Comparison of ENCODE assay signal across 37 cellular contexts in genomic region chr18:60383865-60384264, GRCh38. TPM values are rescaled to one million over a fixed set of nuclear protein-coding genes. Genes with fewer than 3 reads are reported as not detected.
A peak's percentile ranks its signal among the peaks of the same experiment; 100 is the strongest.
DNase-seq lines count a peak whose midpoint lies in the region; ATAC-seq, FAIRE-seq and TF ChIP-seq lines count a peak whose summit lies in the region.
"Had no signal": no experiment of that assay in that cellular context is flagged by ENCODE, and none has a peak within 500 bp of the region (broad histone marks: within the 10 kb centered on the region; RNA-seq: fewer than 3 reads in every experiment).

No MANE protein-coding gene starts in this region.

- peaks cover 4% of the 10 kb centered on the region for H3K9me3 Mint-ChIP-seq in astrocyte (ENCODE audit: unreplicated experiment)
- H3K9me3 Mint-ChIP-seq: CD4-positive, alpha-beta T cell; CD4-positive, CD25-positive, alpha-beta regulatory T cell; CD8-positive, alpha-beta T cell had no signal

- ATAC-seq in left lung (peak; percentile 91), upper lobe of right lung (peak; percentile 38), Right ventricle myocardium superior (ENCODE audit: poor library complexity) (no peak)
- ATAC-seq: A549; CD8-positive, alpha-beta T cell had no signal

- no peak overlapping the region for H3K27ac Mint-ChIP-seq in astrocyte (ENCODE audit: unreplicated experiment)
- H3K27ac Mint-ChIP-seq: B cell; CD14-positive monocyte; CD4-positive, alpha-beta memory T cell; CD4-positive, alpha-beta T cell; CD4-positive, CD25-positive, alpha-beta regulatory T cell; CD8-positive, alpha-beta memory T cell; CD8-positive, alpha-beta T cell had no signal

- no peaks in the 10 kb centered on the region for H3K4me1 ChIP-seq in astrocyte (ENCODE audit: insufficient read depth, low read length)
- H3K4me1 ChIP-seq in left lung, result no peaks in the 10 kb centered on the region
- H3K4me1 ChIP-seq in upper lobe of right lung, result no peaks in the 10 kb centered on the region
- no peaks in the 10 kb centered on the region for H3K4me1 ChIP-seq in esophagus squamous epithelium
- H3K4me1 ChIP-seq: A549; BE2C; BLaER1; BLaER1 treated with 17β-estradiol and CSF1 and Interleukin-3, amounts not matched to agents 10 nM and 100 nM; Caco-2 had no signal

- H3K9me3 ChIP-seq in astrocyte (ENCODE audit: insufficient read depth, low read depth, low read length) (no peaks in the 10 kb centered on the region), left lung (no peaks in the 10 kb centered on the region), upper lobe of right lung (no peaks in the 10 kb centered on the region), esophagus squamous epithelium (no peaks in the 10 kb centered on the region)
- H3K9me3 ChIP-seq: A549; BE2C; BLaER1; BLaER1 treated with 17β-estradiol and CSF1 and Interleukin-3, amounts not matched to agents 10 nM and 100 nM; Caco-2 had no signal

- no peaks in the 10 kb centered on the region for H3K36me3 Mint-ChIP-seq in astrocyte (ENCODE audit: low read depth, unreplicated experiment)
- H3K36me3 Mint-ChIP-seq: CD14-positive monocyte; CD4-positive, alpha-beta memory T cell; CD4-positive, CD25-positive, alpha-beta regulatory T cell; CD8-positive, alpha-beta memory T cell; CD8-positive, alpha-beta T cell had no signal

- no peak for TF ChIP-seq POLR2A in esophagus squamous epithelium (IDR thresholded peaks at IDR 0.05)

- no peak overlapping the region for H3K4me3 Mint-ChIP-seq in astrocyte (ENCODE audit: unreplicated experiment)
- H3K4me3 Mint-ChIP-seq: B cell; CD14-positive monocyte; CD4-positive, alpha-beta memory T cell; CD4-positive, alpha-beta T cell; CD4-positive, CD25-positive, alpha-beta regulatory T cell; CD8-positive, alpha-beta memory T cell; CD8-positive, alpha-beta T cell had no signal

- no peak for TF ChIP-seq CTCF in astrocyte (IDR thresholded peaks at IDR 0.05; ENCODE audit: insufficient read depth, low read depth, low read length)
- TF ChIP-seq CTCF in left lung (IDR thresholded peaks at IDR 0.05), result no peak
- no peak for TF ChIP-seq CTCF in upper lobe of right lung (IDR thresholded peaks at IDR 0.05)
- TF ChIP-seq CTCF in esophagus squamous epithelium (IDR thresholded peaks at IDR 0.05), result no peak

- FAIRE-seq in astrocyte (lab: Jason Lieb, UNC), result peak; percentile 55
- FAIRE-seq: A204.1, A549 had no signal

- H3K4me2 ChIP-seq in astrocyte (ENCODE audit: low read length), result no peak overlapping the region
- H3K4me2 ChIP-seq: A549; BLaER1; BLaER1 treated with 17β-estradiol and CSF1 and Interleukin-3, amounts not matched to agents 10 nM and 100 nM had no signal

- no peaks in the 10 kb centered on the region for H4K20me1 ChIP-seq in astrocyte (ENCODE audit: insufficient read depth, low read length)
- H4K20me1 ChIP-seq: BLaER1; BLaER1 treated with 17β-estradiol and CSF1 and Interleukin-3, amounts not matched to agents 10 nM and 100 nM had no signal

- DNase-seq in NCI-H69 (lab: John Stamatoyannopoulos, UW), result peak; percentile 92
- no peak for DNase-seq in astrocyte (ENCODE audit: low read depth)
- no peak for DNase-seq in left lung
- no peak for DNase-seq in upper lobe of right lung
- no peak for DNase-seq in medulla oblongata (ENCODE audit: extremely low spot score)
- no peak for DNase-seq in esophagus squamous epithelium (lab: John Stamatoyannopoulos, UW)
- no peak for DNase-seq in DMS79 (lab: John Stamatoyannopoulos, UW)
- no peak for DNase-seq in Right ventricle myocardium superior
- DNase-seq: 8988T; ACHN; AML-193; BE2C; C1 segment of cervical spinal cord; Caco-2; Calu3; CD4-positive, alpha-beta memory T cell; CD4-positive, alpha-beta T cell; CD4-positive, CD25-positive, alpha-beta regulatory T cell; CD8-positive, alpha-beta memory T cell; CD8-positive, alpha-beta T cell; COR-L47; DMS 273 treated with DMSO at 0.1 percent for 48 hours; DMS153; DMS53; DMS79 treated with DMSO at 0.1 percent for 48 hours; DND-41; EL had no signal

- H3K27ac ChIP-seq in astrocyte (ENCODE audit: low read depth, low read length) (no peak overlapping the region), left lung (no peak overlapping the region), upper lobe of right lung (no peak overlapping the region), esophagus squamous epithelium (no peak overlapping the region)
- H3K27ac ChIP-seq: 22Rv1; A549; BLaER1; BLaER1 treated with 17β-estradiol and CSF1 and Interleukin-3, amounts not matched to agents 10 nM and 100 nM; C4-2B had no signal

- no peaks in the 10 kb centered on the region for H3K4me1 Mint-ChIP-seq in astrocyte (ENCODE audit: low read depth, unreplicated experiment)
- H3K4me1 Mint-ChIP-seq: B cell; CD14-positive monocyte; CD4-positive, alpha-beta memory T cell; CD4-positive, CD25-positive, alpha-beta regulatory T cell; CD8-positive, alpha-beta memory T cell had no signal

- no peaks in the 10 kb centered on the region for H3K36me3 ChIP-seq in astrocyte (ENCODE audit: insufficient read depth, low read length)
- no peaks in the 10 kb centered on the region for H3K36me3 ChIP-seq in left lung
- H3K36me3 ChIP-seq in upper lobe of right lung, result no peaks in the 10 kb centered on the region
- H3K36me3 ChIP-seq in esophagus squamous epithelium, result no peaks in the 10 kb centered on the region
- H3K36me3 ChIP-seq: BE2C; BLaER1; BLaER1 treated with 17β-estradiol and CSF1 and Interleukin-3, amounts not matched to agents 10 nM and 100 nM had no signal

- H3K4me3 ChIP-seq in astrocyte (ENCODE audit: insufficient read depth, low read depth, low read length) (no peak overlapping the region), left lung (no peak overlapping the region), upper lobe of right lung (no peak overlapping the region), esophagus squamous epithelium (no peak overlapping the region)
- H3K4me3 ChIP-seq: A549; BLaER1; BLaER1 treated with 17β-estradiol and CSF1 and Interleukin-3, amounts not matched to agents 10 nM and 100 nM had no signal

- H2AFZ ChIP-seq in astrocyte (ENCODE audit: low read depth, low read length), result no peak overlapping the region

- no peak overlapping the region for H3K9ac ChIP-seq in astrocyte (ENCODE audit: low read length)
- H3K9ac ChIP-seq: BLaER1; BLaER1 treated with 17β-estradiol and CSF1 and Interleukin-3, amounts not matched to agents 10 nM and 100 nM had no signal

- no peaks in the 10 kb centered on the region for H3K79me2 ChIP-seq in astrocyte (ENCODE audit: insufficient read depth, low read length)

- no peaks in the 10 kb centered on the region for H3K27me3 Mint-ChIP-seq in astrocyte (ENCODE audit: low read depth, unreplicated experiment)
- H3K27me3 Mint-ChIP-seq: B cell; CD4-positive, alpha-beta memory T cell; CD4-positive, alpha-beta T cell; CD4-positive, CD25-positive, alpha-beta regulatory T cell; CD8-positive, alpha-beta memory T cell had no signal

- H3K27me3 ChIP-seq in astrocyte (ENCODE audit: insufficient read depth, low read length), result no peaks in the 10 kb centered on the region
- no peaks in the 10 kb centered on the region for H3K27me3 ChIP-seq in left lung
- no peaks in the 10 kb centered on the region for H3K27me3 ChIP-seq in upper lobe of right lung
- H3K27me3 ChIP-seq in esophagus squamous epithelium, result no peaks in the 10 kb centered on the region
- H3K27me3 ChIP-seq: BE2C; BLaER1; BLaER1 treated with 17β-estradiol and CSF1 and Interleukin-3, amounts not matched to agents 10 nM and 100 nM had no signal

- 60 to 68% methylated on average over 2 of the region's 2 CpGs for WGBS in esophagus squamous epithelium, 2 donors

- intact Hi-C loops in left lung (cut with DNase I) (no loop called here), upper lobe of right lung (cut with DNase I) (no loop called here), esophagus squamous epithelium (cut with DNase I) (no loop called here), Right ventricle myocardium superior (cut with DNase I) (no loop called here)

RNA-seq across cellular contexts. Expression of gene MC4R, which starts 11.3 kb away (rescaled TPM):
- total RNA-seq in astrocyte (not detected in 2 replicates), left lung (under 1 TPM; 0.16 to 0.17 TPM), upper lobe of right lung (not detected), esophagus squamous epithelium (not detected), Right ventricle myocardium superior (not detected)
- total RNA-seq: A673; B cell; Caco-2; Calu3; CD4-positive, alpha-beta memory T cell; CD4-positive, alpha-beta T cell; CD4-positive, CD25-positive, alpha-beta regulatory T cell; CD8-positive, alpha-beta memory T cell; CD8-positive, alpha-beta T cell; Daoy had no signal
